8 cellular contexts compared by ENCODE assay signal in genomic region chr2:41853427-41854191, GRCh38.
DNase-seq lines count a peak whose midpoint lies in the region; ATAC-seq and TF ChIP-seq lines count a peak whose summit lies in the region.

No MANE protein-coding gene starts in this region.

- 11% methylated on average over 8 of the region's 8 CpGs for WGBS in right cardiac atrium
- WGBS in smooth muscle cell (ENCODE audit: low lambda C conversion rate), result 12% methylated on average over 8 of the region's 8 CpGs

- peaks cover 17% of the 10 kb centered on the region for H3K4me1 Mint-ChIP-seq in activated naive CD4-positive, alpha-beta T cell treated with anti-CD3 and anti-CD28 coated beads for 36 hours (ENCODE audit: low read depth)

- no peaks in the 10 kb centered on the region for H3K36me3 Mint-ChIP-seq in activated naive CD4-positive, alpha-beta T cell treated with anti-CD3 and anti-CD28 coated beads for 36 hours (ENCODE audit: low read depth)

- H3K27me3 ChIP-seq in adipocyte (replicated peaks; ENCODE audit: control insufficient read depth, insufficient read depth, low read length) (no peaks in the 10 kb centered on the region), right cardiac atrium (ENCODE audit: control insufficient read depth, insufficient read depth) (no peaks in the 10 kb centered on the region), smooth muscle cell (ENCODE audit: low read depth) (peaks cover 25% of the 10 kb centered on the region)

- H2AFZ ChIP-seq in smooth muscle cell (ENCODE audit: low read depth), result no peak overlapping the region

- CTCF ChIA-PET in activated naive CD4-positive, alpha-beta T cell treated with anti-CD3 and anti-CD28 coated beads for 36 hours (lab: Charles Lee), result interaction anchor here (0.6 to 7.0 kb wide), 12 partner anchors 12 to 475 kb away, joined by 3 to 94 read pairs (median 4); no protein-coding TSS in a partner anchor

- peak; percentile 27 for DNase-seq in activated naive CD4-positive, alpha-beta T cell treated with anti-CD3 and anti-CD28 coated beads for 36 hours
- DNase-seq in activated naive CD4-positive, alpha-beta T cell treated with Interleukin-2 at 50 U/mL for 16 hours, result no peak
- DNase-seq in NCI-H1105 (lab: John Stamatoyannopoulos, UW) (peak; percentile 33), adipocyte (ENCODE audit: low read depth) (peak; percentile 87), right cardiac atrium (no peak), smooth muscle cell (lab: John Stamatoyannopoulos, UW; ENCODE audit: unreplicated experiment) (no peak)

- H3K27me3 Mint-ChIP-seq in activated naive CD4-positive, alpha-beta T cell treated with anti-CD3 and anti-CD28 coated beads for 36 hours (ENCODE audit: low read depth), result peaks cover 16% of the 10 kb centered on the region

- H3K27ac Mint-ChIP-seq in activated naive CD4-positive, alpha-beta T cell treated with anti-CD3 and anti-CD28 coated beads for 36 hours, result no peak overlapping the region

- H3F3A ChIP-seq in smooth muscle cell (ENCODE audit: low read depth), result no peaks in the 10 kb centered on the region

- H4K20me1 ChIP-seq in smooth muscle cell (ENCODE audit: low read depth), result no peaks in the 10 kb centered on the region

- peak; percentile 27 to 53 for ATAC-seq in right cardiac atrium
- no peak for ATAC-seq in HG03378 (IDR thresholded peaks at IDR 0.05; ENCODE audit: unreplicated experiment)
- no peak for ATAC-seq in HG03135 (IDR thresholded peaks at IDR 0.05; ENCODE audit: unreplicated experiment)

- H3K4me2 ChIP-seq in smooth muscle cell, result no peak overlapping the region

- no peaks in the 10 kb centered on the region for H3K36me3 ChIP-seq in adipocyte (ENCODE audit: control insufficient read depth, insufficient read depth, low read length, severe bottlenecking)
- no peaks in the 10 kb centered on the region for H3K36me3 ChIP-seq in smooth muscle cell (ENCODE audit: low read depth)

- H3K27ac ChIP-seq in right cardiac atrium (ENCODE audit: low read length), result no peak overlapping the region
- H3K27ac ChIP-seq in smooth muscle cell (ENCODE audit: low read depth), result no peak overlapping the region

- no peak overlapping the region for H3K9ac ChIP-seq in adipocyte (ENCODE audit: low read length)
- no peak overlapping the region for H3K9ac ChIP-seq in smooth muscle cell (ENCODE audit: low read depth)

- H3K4me1 ChIP-seq in adipocyte (ENCODE audit: control insufficient read depth, insufficient read depth, low read length), result peaks cover 9% of the 10 kb centered on the region
- no peaks in the 10 kb centered on the region for H3K4me1 ChIP-seq in right cardiac atrium (ENCODE audit: control insufficient read depth, insufficient read depth, low read length)
- H3K4me1 ChIP-seq in smooth muscle cell (ENCODE audit: low read depth), result no peaks in the 10 kb centered on the region

- no peak overlapping the region for H3K4me3 Mint-ChIP-seq in activated naive CD4-positive, alpha-beta T cell treated with anti-CD3 and anti-CD28 coated beads for 36 hours

- no peak overlapping the region for H3K4me3 ChIP-seq in adipocyte (ENCODE audit: low read length)
- no peak overlapping the region for H3K4me3 ChIP-seq in right cardiac atrium (ENCODE audit: low read length)
- H3K4me3 ChIP-seq in smooth muscle cell, result no peak overlapping the region

- no peaks in the 10 kb centered on the region for H3K9me3 ChIP-seq in adipocyte (ENCODE audit: control insufficient read depth, low read length)
- no peaks in the 10 kb centered on the region for H3K9me3 ChIP-seq in right cardiac atrium (ENCODE audit: control insufficient read depth, low read length)
- H3K9me3 ChIP-seq in smooth muscle cell (replicated peaks; ENCODE audit: low read depth), result no peaks in the 10 kb centered on the region

- peak; percentile 81 for TF ChIP-seq CTCF in smooth muscle cell (IDR thresholded peaks at IDR 0.05; ENCODE audit: borderline replicate concordance, insufficient read depth, poor library complexity, severe bottlenecking)

- intact Hi-C loops in activated naive CD4-positive, alpha-beta T cell treated with anti-CD3 and anti-CD28 coated beads for 36 hours (cut with micrococcal nuclease), result loop anchor here (1.0 kb wide), 5 partner anchors 13 to 508 kb away; partner anchors contain the start of gene COX7A2L
- intact Hi-C loops in right cardiac atrium (cut with DNase I), result loop anchor here in 3 of 4 donors (5.0 kb wide), 1 partner anchor 234 kb away; no protein-coding TSS in a partner anchor

- H3K79me2 ChIP-seq in smooth muscle cell (ENCODE audit: low read depth), result no peaks in the 10 kb centered on the region

- no peaks in the 10 kb centered on the region for H3K9me3 Mint-ChIP-seq in activated naive CD4-positive, alpha-beta T cell treated with anti-CD3 and anti-CD28 coated beads for 36 hours

Comparison
In these comparisons a context has a peak if more than half of its experiments do, and no peak if none do; other contexts are left out.
1. DNase-seq: peak in activated naive CD4-positive, alpha-beta T cell treated with anti-CD3 and anti-CD28 coated beads for 36 hours (single experiment), NCI-H1105 (single experiment) and adipocyte (single experiment); none in activated naive CD4-positive, alpha-beta T cell treated with Interleukin-2 at 50 U/mL for 16 hours (single experiment), right cardiac atrium (0 of 3) and smooth muscle cell (single experiment).
2. ATAC-seq: peak in right cardiac atrium (2 of 2); none in HG03378 (single experiment) and HG03135 (single experiment).